Comparison of ENCODE assay signal across 21 cellular contexts in genomic region chr9:134289241-134289875, GRCh38. TPM values are rescaled to one million over a fixed set of nuclear protein-coding genes. Genes with fewer than 3 reads are reported as not detected.
DNase-seq lines count a peak whose midpoint lies in the region; ATAC-seq and TF ChIP-seq lines count a peak whose summit lies in the region.
"Had no signal": no experiment of that assay in that cellular context is flagged by ENCODE, and none has a peak within 500 bp of the region (broad histone marks: within the 10 kb centered on the region; RNA-seq: fewer than 3 reads in every experiment).

No MANE protein-coding gene starts in this region.

- no peaks in the 10 kb centered on the region for H4K20me1 ChIP-seq in BLaER1
- no peaks in the 10 kb centered on the region for H4K20me1 ChIP-seq in BLaER1 treated with 17β-estradiol and CSF1 and Interleukin-3, amounts not matched to agents 10 nM and 100 nM

- no peaks in the 10 kb centered on the region for H3K36me3 Mint-ChIP-seq in glutamatergic neuron (ENCODE audit: unreplicated experiment)

- no peak for ATAC-seq in HG03095 (IDR thresholded peaks at IDR 0.05; ENCODE audit: unreplicated experiment)

- no peak overlapping the region for H2BK5ac ChIP-seq in mesenchymal stem cell (ENCODE audit: low read depth, low read length, poor library complexity, severe bottlenecking)

- H3K18ac ChIP-seq in mesenchymal stem cell (ENCODE audit: low read depth in 1 of 2, low read length in 2 of 2): no peak overlapping the region

- H3K4me2 ChIP-seq in BLaER1: peak overlapping the region; percentile 94
- peak overlapping the region in 6 of 11 experiments; percentile 62 to 91 (median 89); a peak in 11 of 22 replicates for H3K4me2 ChIP-seq in BLaER1 treated with 17β-estradiol and CSF1 and Interleukin-3, amounts not matched to agents 10 nM and 100 nM
- no peak overlapping the region for H3K4me2 ChIP-seq in mesenchymal stem cell (ENCODE audit: low read length, poor library complexity, severe bottlenecking)

- H4K91ac ChIP-seq in mesenchymal stem cell (ENCODE audit: low read length): no peak overlapping the region

- no peak overlapping the region for H2BK12ac ChIP-seq in mesenchymal stem cell (ENCODE audit: low read length in 2 of 2)

- H3K4me3 ChIP-seq in BLaER1 (no peak overlapping the region), mesenchymal stem cell (ENCODE audit: insufficient read depth in 1 of 2, low read depth in 1 of 2, low read length in 2 of 2) (no peak overlapping the region)
- H3K4me3 ChIP-seq in BLaER1 treated with 17β-estradiol and CSF1 and Interleukin-3, amounts not matched to agents 10 nM and 100 nM: no peak overlapping the region
- H3K4me3 ChIP-seq: SJCRH30 had no signal

- no peak overlapping the region for H3K23ac ChIP-seq in mesenchymal stem cell (ENCODE audit: low read length in 2 of 2)

- no peak overlapping the region for H3K14ac ChIP-seq in mesenchymal stem cell (ENCODE audit: low read length in 2 of 2)

- no peaks in the 10 kb centered on the region for H3K79me1 ChIP-seq in mesenchymal stem cell (replicated peaks; ENCODE audit: low read length, poor library complexity, severe bottlenecking)

- no peak overlapping the region for H3K4ac ChIP-seq in mesenchymal stem cell (ENCODE audit: low read depth in 1 of 2, low read length in 2 of 2)

- H2BK15ac ChIP-seq in mesenchymal stem cell (ENCODE audit: low read depth, poor library complexity, severe bottlenecking): peak overlapping the region; percentile 31

- 82% methylated on average over 12 of the region's 12 CpGs for WGBS in mesenchymal stem cell

- no peak overlapping the region for H4K8ac ChIP-seq in mesenchymal stem cell (ENCODE audit: low read length)

- peaks cover 9% of the 10 kb centered on the region for H3K27me3 Mint-ChIP-seq in glutamatergic neuron (ENCODE audit: unreplicated experiment)

- H3K4me1 ChIP-seq in BLaER1: peaks cover 98% of the 10 kb centered on the region
- H3K4me1 ChIP-seq in BLaER1 treated with 17β-estradiol and CSF1 and Interleukin-3, amounts not matched to agents 10 nM and 100 nM: peaks cover 33 to 98% (median 92%) of the 10 kb centered on the region in 10 experiments
- peaks cover 3% of the 10 kb centered on the region for H3K4me1 ChIP-seq in mesenchymal stem cell (ENCODE audit: control insufficient read depth, insufficient read depth, low read depth, low read length)
- H3K4me1 ChIP-seq: SJCRH30 had no signal

- no peak overlapping the region for H2AK5ac ChIP-seq in mesenchymal stem cell (ENCODE audit: low read length, severe bottlenecking)

- H3K27ac ChIP-seq in BLaER1 (peak overlapping the region; percentile 74; the same call in 1 of the 2 replicates), mesenchymal stem cell (ENCODE audit: low read length, poor library complexity, severe bottlenecking) (no peak overlapping the region)
- H3K27ac ChIP-seq in BLaER1 treated with 17β-estradiol and CSF1 and Interleukin-3, amounts not matched to agents 10 nM and 100 nM: no peak overlapping the region
- H3K27ac ChIP-seq: HL-60, SJCRH30 had no signal

- no peak overlapping the region for H2AFZ ChIP-seq in mesenchymal stem cell (ENCODE audit: low read depth, low read length)

- no peaks in the 10 kb centered on the region for H3K9me3 ChIP-seq in BLaER1
- H3K9me3 ChIP-seq in BLaER1 treated with 17β-estradiol and CSF1 and Interleukin-3, amounts not matched to agents 10 nM and 100 nM (replicated peaks in 1 of 11): no peaks in the 10 kb centered on the region
- H3K9me3 ChIP-seq in mesenchymal stem cell (ENCODE audit: control insufficient read depth, low read length): no peaks in the 10 kb centered on the region
- H3K9me3 ChIP-seq: SJCRH30 had no signal

- H3K27ac Mint-ChIP-seq in glutamatergic neuron (ENCODE audit: unreplicated experiment): no peak overlapping the region
- H3K27ac Mint-ChIP-seq: HFFc6 had no signal

- H3K36me3 ChIP-seq in BLaER1: no peaks in the 10 kb centered on the region
- H3K36me3 ChIP-seq in BLaER1 treated with 17β-estradiol and CSF1 and Interleukin-3, amounts not matched to agents 10 nM and 100 nM: no peaks in the 10 kb centered on the region
- H3K36me3 ChIP-seq in mesenchymal stem cell (ENCODE audit: control insufficient read depth in 1 of 2, insufficient read depth in 2 of 2, low read depth in 1 of 2, low read length in 2 of 2): no peaks in the 10 kb centered on the region
- H3K36me3 ChIP-seq: SJCRH30 had no signal

- peaks cover 4% of the 10 kb centered on the region for H3K4me1 Mint-ChIP-seq in glutamatergic neuron (ENCODE audit: low read depth, unreplicated experiment)

- H3K9ac ChIP-seq in BLaER1 (no peak overlapping the region), mesenchymal stem cell (ENCODE audit: low read length) (no peak overlapping the region)
- no peak overlapping the region for H3K9ac ChIP-seq in BLaER1 treated with 17β-estradiol and CSF1 and Interleukin-3, amounts not matched to agents 10 nM and 100 nM

- H2BK120ac ChIP-seq in mesenchymal stem cell (ENCODE audit: low read depth, low read length): no peak overlapping the region

- no peak for TF ChIP-seq CTCF in glutamatergic neuron (IDR thresholded peaks at IDR 0.05; ENCODE audit: partially characterized antibody, unreplicated experiment)

- H3K27me3 ChIP-seq in BLaER1 (no peaks in the 10 kb centered on the region), mesenchymal stem cell (ENCODE audit: control insufficient read depth in 1 of 2, insufficient read depth in 1 of 2, low read length in 2 of 2) (peaks cover 8 to 34% of the 10 kb centered on the region in 2 experiments)
- peaks cover 0 to 19% (median 0%) of the 10 kb centered on the region in 11 experiments; a peak in 4 of 22 replicates for H3K27me3 ChIP-seq in BLaER1 treated with 17β-estradiol and CSF1 and Interleukin-3, amounts not matched to agents 10 nM and 100 nM

- H3K4me3 Mint-ChIP-seq in glutamatergic neuron (ENCODE audit: unreplicated experiment): no peak overlapping the region
- H3K4me3 Mint-ChIP-seq: HFFc6 had no signal

- DNase-seq in glutamatergic neuron (peak; percentile 15), mesenchymal stem cell (no peak), glomerular visceral epithelial cell (ENCODE audit: extremely low spot score) (no peak), retina (no peak)
- no peak for DNase-seq in activated CD4-positive, CD25-positive, alpha-beta regulatory T cell (lab: John Stamatoyannopoulos, UW)
- DNase-seq: DMS53, GDM1, HFFc6, KBM-7, NCI-H1092, NCI-H1436, NCI-H187 treated with DMSO at 0.1 percent for 48 hours, NCI-H2107, NCI-H2227 treated with DMSO at 0.1 percent for 48 hours, NCI-H510A, NCI-H748 treated with DMSO at 0.1 percent for 48 hours, SJCRH30 had no signal

- H3K9me3 Mint-ChIP-seq in glutamatergic neuron (ENCODE audit: unreplicated experiment): peaks cover 3% of the 10 kb centered on the region
- H3K9me3 Mint-ChIP-seq: HFFc6 had no signal

RNA-seq across cellular contexts. Expression of gene RXRA, which starts 36.9 kb away (rescaled TPM):
- 20.5 TPM for total RNA-seq in glutamatergic neuron (ENCODE audit: unreplicated experiment)
- polyA plus RNA-seq in mesenchymal stem cell (2013, experiment 1 of 2): 37.8 TPM
- polyA plus RNA-seq in mesenchymal stem cell (2013, experiment 2 of 2): 38.3 TPM
